ENCODE assay signal across 8 cellular contexts in genomic region chr16:67150833-67151396, GRCh38. TPM values are rescaled to one million over a fixed set of nuclear protein-coding genes. Genes with fewer than 3 reads are reported as not detected.
A peak's percentile ranks its signal among the peaks of the same experiment; 100 is the strongest.
DNase-seq lines count a peak whose midpoint lies in the region; ATAC-seq and TF ChIP-seq lines count a peak whose summit lies in the region.

B3GNT9 (minus strand) TSS chr16:67150998; CDS start chr16:67150485, 513 bp downstream.

- no peak for TF ChIP-seq CTCF in RWPE1 (conservative IDR thresholded peaks at IDR 0.05; ENCODE audit: low read depth)
- no peak for TF ChIP-seq CTCF in chondrocyte (IDR thresholded peaks at IDR 0.05)
- TF ChIP-seq CTCF in kidney epithelial cell (IDR thresholded peaks at IDR 0.05; ENCODE audit: insufficient read depth, low read length, poor library complexity, severe bottlenecking): no peak

- peaks cover 9% of the 10 kb centered on the region for H3K36me3 Mint-ChIP-seq in chondrocyte (ENCODE audit: low read depth)
- H3K36me3 Mint-ChIP-seq in stimulated activated effector memory CD8-positive, alpha-beta T cell treated with anti-CD3 and anti-CD28 coated beads, Interleukin-12 subunit alpha, Interleukin-12 subunit beta, amount 100 ng/mL, for 72 hours: peaks cover 69% of the 10 kb centered on the region

- H3K27me3 Mint-ChIP-seq in chondrocyte (ENCODE audit: low read depth): peaks cover 2% of the 10 kb centered on the region

- peak within 1 kb of the TSS; percentile 44 for H3K4me3 ChIP-seq in kidney epithelial cell (ENCODE audit: low read depth, low read length)

- POLR2A ChIA-PET in RWPE1 (lab: Yijun Ruan, JAX; ENCODE audit: low non-redundant PET): interaction anchor here (0.6 to 1.3 kb wide), 3 partner anchors 9 to 123 kb away, joined by 3 to 4 read pairs (median 3); partner anchors contain the start of gene NOL3

- peaks cover 24% of the 10 kb centered on the region for H3K4me1 Mint-ChIP-seq in chondrocyte (ENCODE audit: low read depth)
- peaks cover 48% of the 10 kb centered on the region for H3K4me1 Mint-ChIP-seq in stimulated activated effector memory CD8-positive, alpha-beta T cell treated with anti-CD3 and anti-CD28 coated beads, Interleukin-12 subunit alpha, Interleukin-12 subunit beta, amount 100 ng/mL, for 72 hours

- peak; percentile 69 for ATAC-seq in HG02798 (IDR thresholded peaks at IDR 0.05; ENCODE audit: poor library complexity, unreplicated experiment)
- peak; percentile 61 for ATAC-seq in stimulated activated effector memory CD8-positive, alpha-beta T cell treated with anti-CD3 and anti-CD28 coated beads, Interleukin-12 subunit alpha, Interleukin-12 subunit beta, amount 100 ng/mL, for 72 hours

- peaks cover 43% of the 10 kb centered on the region for H3K27me3 ChIP-seq in kidney epithelial cell (ENCODE audit: control insufficient read depth, insufficient read depth, low read length)

- H3K27ac Mint-ChIP-seq in chondrocyte (ENCODE audit: unreplicated experiment): peak within 1 kb of the TSS; percentile 87
- peak within 1 kb of the TSS; percentile 60 for H3K27ac Mint-ChIP-seq in stimulated activated effector memory CD8-positive, alpha-beta T cell treated with anti-CD3 and anti-CD28 coated beads, Interleukin-12 subunit alpha, Interleukin-12 subunit beta, amount 100 ng/mL, for 72 hours

- peak within 1 kb of the TSS; percentile 87 for H3K27ac ChIP-seq in RWPE1

- DNase-seq in stimulated activated naive CD4-positive, alpha-beta T cell treated with Interleukin-2 at 50 U/mL for 16 hours (lab: John Stamatoyannopoulos, UW): peak; percentile 29
- DNase-seq in stimulated activated naive CD4-positive, alpha-beta T cell (lab: John Stamatoyannopoulos, UW): no peak
- DNase-seq in RWPE1 (ENCODE audit: low spot score): peak; percentile 65
- DNase-seq in chondrocyte (ENCODE audit: low spot score): no peak
- no peak for DNase-seq in kidney epithelial cell (ENCODE audit: low read depth)
- DNase-seq in stimulated activated effector memory CD8-positive, alpha-beta T cell treated with anti-CD3 and anti-CD28 coated beads, Interleukin-12 subunit alpha, Interleukin-12 subunit beta, amount 100 ng/mL, for 72 hours (ENCODE audit: low spot score in 2 of 2): peak in 1 of 2 donors; percentile 73
- DNase-seq in HuH-7.5 (ENCODE audit: low spot score): no peak

- H3K4me3 Mint-ChIP-seq in chondrocyte (ENCODE audit: unreplicated experiment): peak within 1 kb of the TSS; percentile 78
- peak within 1 kb of the TSS; percentile 71 for H3K4me3 Mint-ChIP-seq in stimulated activated effector memory CD8-positive, alpha-beta T cell treated with anti-CD3 and anti-CD28 coated beads, Interleukin-12 subunit alpha, Interleukin-12 subunit beta, amount 100 ng/mL, for 72 hours

- H3K36me3 ChIP-seq in kidney epithelial cell (ENCODE audit: control insufficient read depth, insufficient read depth, low read length): peaks cover 4% of the 10 kb centered on the region

- no peaks in the 10 kb centered on the region for H3K9me3 Mint-ChIP-seq in chondrocyte (ENCODE audit: low read depth)
- H3K9me3 Mint-ChIP-seq in stimulated activated effector memory CD8-positive, alpha-beta T cell treated with anti-CD3 and anti-CD28 coated beads, Interleukin-12 subunit alpha, Interleukin-12 subunit beta, amount 100 ng/mL, for 72 hours: no peaks in the 10 kb centered on the region

- CTCF ChIA-PET in RWPE1 (lab: Yijun Ruan, JAX): interaction anchor here (0.7 kb wide), 1 partner anchor 198 kb away, joined by 4 read pairs; no protein-coding TSS in a partner anchor

RNA-seq across cellular contexts. Expression of gene B3GNT9, which starts in this region (rescaled TPM):
- total RNA-seq in chondrocyte: 39.9 to 64.4 TPM (median 41.4 TPM) in 3 replicates
- total RNA-seq in kidney epithelial cell: 1.5 and 2.4 TPM in 2 replicates

Comparison
In these comparisons a context has a peak if more than half of its experiments do, and no peak if none do; other contexts are left out.
1. RNA of gene B3GNT9 (total RNA-seq): 39.9 to 64.4 TPM in chondrocyte; 1.5 to 2.4 TPM in kidney epithelial cell; every median in the first group is over 10 times any median in the second.
2. DNase-seq: peak in stimulated activated naive CD4-positive, alpha-beta T cell treated with Interleukin-2 at 50 U/mL for 16 hours (single experiment) and RWPE1 (single experiment); none in stimulated activated naive CD4-positive, alpha-beta T cell (0 of 6), chondrocyte (single experiment), kidney epithelial cell (single experiment) and HuH-7.5 (single experiment).